Comparison of ENCODE assay signal across 2 cellular contexts in genomic region chr2:199543606-199544172, GRCh38.
TF ChIP-seq lines count a peak whose summit lies in the region.

No MANE protein-coding gene starts in this region.

TF ChIP-seq in HepG2, 621 proteins besides CTCF, POLR2A, EP300 and RAD21 (continued from another document and continues in another):
- TF ChIP-seq CERS6 (CRISPR knock-in tag; IDR thresholded peaks at IDR 0.05) (no peak), ZNF713 (CRISPR knock-in tag; IDR thresholded peaks at IDR 0.05) (no peak), MLXIP (CRISPR knock-in tag; IDR thresholded peaks at IDR 0.05; ENCODE audit: borderline replicate concordance) (no peak), MAFF (IDR thresholded peaks at IDR 0.05; ENCODE audit: low read depth, low read length) (peak; percentile 72), ZNF772 (CRISPR knock-in tag; IDR thresholded peaks at IDR 0.05) (no peak), YEATS4 (CRISPR knock-in tag; IDR thresholded peaks at IDR 0.05; ENCODE audit: borderline replicate concordance) (no peak), MNT (IDR thresholded peaks at IDR 0.05) (no peak), TERF1 (CRISPR knock-in tag; IDR thresholded peaks at IDR 0.05) (no peak), TCF12 (IDR thresholded peaks at IDR 0.05) (no peak), TCF12 (CRISPR knock-in tag; IDR thresholded peaks at IDR 0.05) (no peak), KDM4B (CRISPR knock-in tag; IDR thresholded peaks at IDR 0.05) (no peak), JDP2 (CRISPR knock-in tag; IDR thresholded peaks at IDR 0.05; ENCODE audit: borderline replicate concordance) (no peak), ZNF142 (CRISPR knock-in tag; IDR thresholded peaks at IDR 0.05) (no peak), SALL1 (CRISPR knock-in tag; IDR thresholded peaks at IDR 0.05) (no peak)

TF ChIP-seq in H1, 55 proteins besides CTCF, POLR2A, EP300 and RAD21 (continued from another document):
- TF ChIP-seq ZNF274 (IDR thresholded peaks at IDR 0.05; ENCODE audit: borderline replicate concordance, extremely low read depth, low read length), result no peak
- no peak for TF ChIP-seq TCF12 (IDR thresholded peaks at IDR 0.05; ENCODE audit: low read depth, low read length)
- TF ChIP-seq CTBP2 (IDR thresholded peaks at IDR 0.05; ENCODE audit: borderline replicate concordance, insufficient read depth, insufficient read length, low read length), result no peak
- TF ChIP-seq ATF2 (IDR thresholded peaks at IDR 0.05; ENCODE audit: low read length), result no peak
- TF ChIP-seq KDM4A (IDR thresholded peaks at IDR 0.05; ENCODE audit: low read depth, low read length, severe bottlenecking), result no peak
- TF ChIP-seq NRF1 (IDR thresholded peaks at IDR 0.05; ENCODE audit: low read depth, low read length), result no peak
- TF ChIP-seq RNF2 (IDR thresholded peaks at IDR 0.05; ENCODE audit: borderline replicate concordance, low read depth, low read length, missing control alignments, poor library complexity, severe bottlenecking), result no peak
- no peak for TF ChIP-seq SP2 (IDR thresholded peaks at IDR 0.05; ENCODE audit: low read length)
- TF ChIP-seq PHF8 (conservative IDR thresholded peaks at IDR 0.05; ENCODE audit: low read depth, low read length), result no peak
- no peak for TF ChIP-seq JUND (IDR thresholded peaks at IDR 0.05; ENCODE audit: low read length)
- TF ChIP-seq RFX5 (IDR thresholded peaks at IDR 0.05; ENCODE audit: borderline replicate concordance, low read depth, low read length), result no peak
- TF ChIP-seq MAFK (IDR thresholded peaks at IDR 0.05; ENCODE audit: low read depth, low read length), result no peak
- no peak for TF ChIP-seq CHD1 (IDR thresholded peaks at IDR 0.05; ENCODE audit: low read depth, low read length)
- no peak for TF ChIP-seq TBP (IDR thresholded peaks at IDR 0.05; ENCODE audit: low read depth, low read length)
- no peak for TF ChIP-seq NANOG (IDR thresholded peaks at IDR 0.05; ENCODE audit: insufficient read depth, low read depth, low read length, poor library complexity, severe bottlenecking)
- TF ChIP-seq BACH1 (IDR thresholded peaks at IDR 0.05; ENCODE audit: low read length), result no peak
- no peak for TF ChIP-seq TEAD4 (IDR thresholded peaks at IDR 0.05; ENCODE audit: low read depth, low read length)
- no peak for TF ChIP-seq EGR1 (IDR thresholded peaks at IDR 0.05; ENCODE audit: borderline replicate concordance, low read depth, low read length)
